Comparison of ENCODE assay signal across 23 cellular contexts in the genomic region with DNA sequence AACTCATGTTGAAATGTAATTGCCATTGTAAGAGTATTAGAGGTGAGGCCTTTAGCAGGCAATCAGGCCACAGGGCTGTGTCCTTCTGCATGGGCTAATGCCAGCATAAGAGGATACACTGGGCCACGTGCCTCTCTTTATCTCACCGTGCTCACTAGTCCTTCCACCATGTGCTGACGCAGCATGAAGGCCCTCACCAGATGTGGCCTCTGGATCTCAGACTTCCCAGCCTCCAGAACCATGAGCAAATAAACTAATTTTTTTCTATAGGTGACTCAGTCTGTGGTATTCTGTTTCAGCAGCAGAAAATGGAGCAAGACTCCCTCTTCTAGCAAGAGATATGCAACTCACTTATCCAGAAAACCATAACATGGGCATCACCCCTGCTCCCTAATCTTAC.
A peak's percentile ranks its signal among the peaks of the same experiment; 100 is the strongest.
DNase-seq lines count a peak whose midpoint lies in the region; ATAC-seq, FAIRE-seq and TF ChIP-seq lines count a peak whose summit lies in the region.
"Had no signal": no experiment of that assay in that cellular context is flagged by ENCODE, and none has a peak within 500 bp of the region (broad histone marks: within the 10 kb centered on the region; RNA-seq: fewer than 3 reads in every experiment).

No MANE protein-coding gene starts in this region.

- CTCF ChIA-PET in K562 (lab: Yijun Ruan, JAX; ENCODE audit: low intra/inter-chr PET ratio) = no interaction called here

- H3K79me2 ChIP-seq in K562 (ENCODE audit: control insufficient read depth, insufficient read depth, low read length) = no peaks in the 10 kb centered on the region

- no peak for TF ChIP-seq CTCF in AG10803 (conservative IDR thresholded peaks at IDR 0.05; ENCODE audit: low read length)
- no peak for TF ChIP-seq CTCF in K562 (IDR thresholded peaks at IDR 0.05 in 2 of 3, conservative IDR thresholded peaks at IDR 0.05 in 1 of 3; ENCODE audit: insufficient read depth in 2 of 3, low read depth in 1 of 3, low read length in 3 of 3)
- TF ChIP-seq CTCF in fibroblast of villous mesenchyme (IDR thresholded peaks at IDR 0.05; ENCODE audit: insufficient read depth, low read depth, low read length) = no peak
- no peak for TF ChIP-seq CTCF in ascending aorta (IDR thresholded peaks at IDR 0.05)
- TF ChIP-seq CTCF in adrenal gland (IDR thresholded peaks at IDR 0.05) = no peak

- 0% methylated on average over 3 of the region's 3 CpGs for WGBS in K562 (ENCODE audit: insufficient coverage, low coverage, missing lambda C conversion rate)
- 79 to 94% (median 86%) methylated on average over 3 of the region's 3 CpGs for whole genome bisulfite sequencing in adrenal gland, 4 donors

- TF ChIP-seq RAD21 in K562 (CRISPR knock-in tag; conservative IDR thresholded peaks at IDR 0.05 in 1 of 2, IDR thresholded peaks at IDR 0.05 in 1 of 2) = no peak

- H2AFZ ChIP-seq in K562 (ENCODE audit: low read depth, low read length) = no peak overlapping the region

- BruUV-seq in K562 (replicated peaks; lab: Mats Ljungman, UMichigan) = no TSS peak

- H3K9me3 ChIP-seq in K562 (replicated peaks; ENCODE audit: control insufficient read depth, insufficient read depth, low read depth, low read length) = no peaks in the 10 kb centered on the region
- H3K9me3 ChIP-seq in ascending aorta = no peaks in the 10 kb centered on the region
- H3K9me3 ChIP-seq in adrenal gland (replicated peaks in 1 of 3) = no peaks in the 10 kb centered on the region
- H3K9me3 ChIP-seq: heart left ventricle, left lung, suprapubic skin had no signal

- POLR2A ChIA-PET in K562 (lab: Yijun Ruan, JAX) = no interaction called here

- H3K36me3 ChIP-seq in K562 (ENCODE audit: control insufficient read depth, insufficient read depth, low read length) (no peaks in the 10 kb centered on the region), ascending aorta (no peaks in the 10 kb centered on the region), adrenal gland (replicated peaks in 1 of 2) (no peaks in the 10 kb centered on the region)
- H3K36me3 ChIP-seq: heart left ventricle, left lung, suprapubic skin had no signal

- no peak for TF ChIP-seq EP300 in K562 (IDR thresholded peaks at IDR 0.05; ENCODE audit: low read length)

- H3K4me2 ChIP-seq in K562 (ENCODE audit: insufficient read depth, low read length) = no peak overlapping the region
- H3K4me2 ChIP-seq: KMS-11 had no signal

- no peak overlapping the region for H3K27ac ChIP-seq in K562 (ENCODE audit: extremely low read depth, low read depth, low read length)
- H3K27ac ChIP-seq in ascending aorta = no peak overlapping the region
- H3K27ac ChIP-seq in adrenal gland = no peak overlapping the region
- H3K27ac ChIP-seq: heart left ventricle, KMS-11, left lung, suprapubic skin had no signal

- FAIRE-seq in K562 (lab: Jason Lieb, UNC) = no peak

- peaks cover 0 to 11% of the 10 kb centered on the region in 2 experiments; a peak in 2 of 5 replicates for H3K27me3 ChIP-seq in K562 (ENCODE audit: control insufficient read depth in 2 of 2, insufficient read depth in 2 of 2, low read length in 2 of 2)
- no peaks in the 10 kb centered on the region for H3K27me3 ChIP-seq in ascending aorta
- H3K27me3 ChIP-seq in adrenal gland = no peaks in the 10 kb centered on the region
- H3K27me3 ChIP-seq: left lung had no signal

- H4K20me1 ChIP-seq in K562 (replicated peaks; ENCODE audit: control insufficient read depth, insufficient read depth, low read length) = no peaks in the 10 kb centered on the region

- DNase-seq in AG10803 (ENCODE audit: low read depth) (peak; percentile 36), HCEC 1CT (peak; percentile 68), K562 (ENCODE audit: extremely low read depth in 1 of 4, low spot score in 3 of 4) (no peak), fibroblast of villous mesenchyme (ENCODE audit: low read depth) (peak; percentile 69), ascending aorta (ENCODE audit: low spot score in 2 of 2) (no peak), adrenal gland (no peak), DMS79 treated with DMSO at 0.1 percent for 48 hours (lab: John Stamatoyannopoulos, UW) (no peak)
- DNase-seq in central memory CD4-positive, alpha-beta T cell = no peak
- DNase-seq: ACHN; activated naive CD4-positive, alpha-beta T cell treated with anti-CD3 and anti-CD28 coated beads, Interleukin-2, amount 50 U/mL, for 16 hours; activated T-cell treated with anti-CD3 and anti-CD28 coated beads, Interleukin-2, amount 50 U/mL, for 72 hours; aorta; effector CD8-positive, alpha-beta T cell; GF-D8; H9; heart left ventricle; left lung; NCI-H2029 treated with DMSO at 0.1 percent for 48 hours; stimulated activated CD4-positive, alpha-beta T cell treated with anti-CD3 and anti-CD28 coated beads, Interleukin-2, amount 100 ng/mL, for 24 hours had no signal

- in situ Hi-C loops in K562 (cut with MboI) = no loop called here

- no peak overlapping the region for H3K9ac ChIP-seq in K562 (ENCODE audit: insufficient read depth in 1 of 2, low read depth in 2 of 2, low read length in 2 of 2)
- H3K9ac ChIP-seq: KMS-11 had no signal

- H3K4me1 ChIP-seq in K562 (replicated peaks in 1 of 2; ENCODE audit: control insufficient read depth in 2 of 2, insufficient read depth in 2 of 2, low read length in 2 of 2) (no peaks in the 10 kb centered on the region), ascending aorta (peaks cover 0 to 6% of the 10 kb centered on the region in 2 donors), adrenal gland (replicated peaks in 1 of 2) (no peaks in the 10 kb centered on the region)
- H3K4me1 ChIP-seq: left lung had no signal

- TF ChIP-seq POLR2A in K562 (conservative IDR thresholded peaks at IDR 0.05) (no peak), adrenal gland (IDR thresholded peaks at IDR 0.05) (no peak)

- no peaks in the 10 kb centered on the region for H3K9me1 ChIP-seq in K562 (ENCODE audit: control insufficient read depth, insufficient read depth, low read length)

- intact Hi-C loops in K562 (cut with micrococcal nuclease) (no loop called here), ascending aorta (cut with DNase I) (no loop called here), adrenal gland (cut with DNase I) (loop anchor here in 1 of 2 donors (5.0 kb wide), 1 partner anchor 50 kb away; no protein-coding TSS in a partner anchor)

- no peak overlapping the region for H3K4me3 ChIP-seq in AG10803 (ENCODE audit: low read length)
- H3K4me3 ChIP-seq in K562 = no peak overlapping the region
- no peak overlapping the region for H3K4me3 ChIP-seq in fibroblast of villous mesenchyme (ENCODE audit: low read depth, low read length)
- no peak overlapping the region for H3K4me3 ChIP-seq in ascending aorta
- no peak overlapping the region for H3K4me3 ChIP-seq in adrenal gland
- H3K4me3 ChIP-seq: heart left ventricle, left lung, suprapubic skin had no signal

- ATAC-seq in K562 = no peak
- ATAC-seq: activated T-cell treated with anti-CD3 and anti-CD28 coated beads, Interleukin-2, amount 50 U/mL, for 72 hours; esophagus mucosa; heart left ventricle; left lung; Panc1 had no signal

TF ChIP-seq in K562, 482 proteins besides CTCF, POLR2A, EP300 and RAD21:
- TF ChIP-seq, protein P1, sequence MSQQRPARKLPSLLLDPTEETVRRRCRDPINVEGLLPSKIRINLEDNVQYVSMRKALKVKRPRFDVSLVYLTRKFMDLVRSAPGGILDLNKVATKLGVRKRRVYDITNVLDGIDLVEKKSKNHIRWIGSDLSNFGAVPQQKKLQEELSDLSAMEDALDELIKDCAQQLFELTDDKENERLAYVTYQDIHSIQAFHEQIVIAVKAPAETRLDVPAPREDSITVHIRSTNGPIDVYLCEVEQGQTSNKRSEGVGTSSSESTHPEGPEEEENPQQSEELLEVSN (IDR thresholded peaks at IDR 0.05; ENCODE audit: borderline replicate concordance in 1 of 2, extremely low read depth in 1 of 2, insufficient read depth in 1 of 2, insufficient read length in 1 of 2, low read depth in 1 of 2, low read length in 1 of 2, poor library complexity in 1 of 2, severe bottlenecking in 1 of 2) = peak in 1 of 2 experiments; percentile 17
- no peak for TF ChIP-seq RBBP5 (IDR thresholded peaks at IDR 0.05; ENCODE audit: borderline replicate concordance, insufficient read depth, low read length, poor library complexity, severe bottlenecking)
- 0 out of 2 replicates have a peak, but pooled peaks have one; percentile 13 for TF ChIP-seq C11orf30 (IDR thresholded peaks at IDR 0.05; ENCODE audit: low read depth)
- peak; percentile 27; the same call in 1 of the 2 replicates for TF ChIP-seq L3MBTL2 (IDR thresholded peaks at IDR 0.05)
TF ChIP-seq in K562: peak in this region for 3.

Comparison
In these comparisons a context has a peak if more than half of its experiments do, and no peak if none do; other contexts are left out.
1. DNase-seq: peak in AG10803 (single experiment), HCEC 1CT (single experiment) and fibroblast of villous mesenchyme (single experiment); none in K562 (0 of 4), central memory CD4-positive, alpha-beta T cell (single experiment), ascending aorta (0 of 2), adrenal gland (0 of 7) and DMS79 treated with DMSO at 0.1 percent for 48 hours (single experiment).